ENCODE assay signal across 11 cellular contexts in genomic region chr1:56961426-56961825, GRCh38. TPM values are rescaled to one million over a fixed set of nuclear protein-coding genes. Genes with fewer than 3 reads are reported as not detected.
"Had no signal": no experiment of that assay in that cellular context is flagged by ENCODE, and none has a peak within 500 bp of the region (broad histone marks: within the 10 kb centered on the region; RNA-seq: fewer than 3 reads in every experiment).

No MANE protein-coding gene starts in this region.

- FAIRE-seq: HTR-8/SVneo had no signal

- H3K9ac ChIP-seq: GM23248 had no signal

- ATAC-seq: HCT116 had no signal

- H3K4me3 ChIP-seq: GM23248, HAP-1 had no signal

- H3K9me3 ChIP-seq: HAP-1 had no signal

- H3K36me3 ChIP-seq: HAP-1 had no signal

- H3K4me1 ChIP-seq: HAP-1 had no signal

- H2AFZ ChIP-seq: GM23248 had no signal

- H3K27ac ChIP-seq: GM23248 had no signal

- DNase-seq: GM23248, GOT3, H7, HFFc6, KBM-7 had no signal

RNA-seq across cellular contexts. Expression of gene C8B, which starts 4.4 kb away (rescaled TPM):
- total RNA-seq: GM23248, H4, H7, HFFc6, HT-29 had no signal
- polyA plus RNA-seq: GM23248, IgD-negative memory B cell had no signal
